In the genomic region with DNA sequence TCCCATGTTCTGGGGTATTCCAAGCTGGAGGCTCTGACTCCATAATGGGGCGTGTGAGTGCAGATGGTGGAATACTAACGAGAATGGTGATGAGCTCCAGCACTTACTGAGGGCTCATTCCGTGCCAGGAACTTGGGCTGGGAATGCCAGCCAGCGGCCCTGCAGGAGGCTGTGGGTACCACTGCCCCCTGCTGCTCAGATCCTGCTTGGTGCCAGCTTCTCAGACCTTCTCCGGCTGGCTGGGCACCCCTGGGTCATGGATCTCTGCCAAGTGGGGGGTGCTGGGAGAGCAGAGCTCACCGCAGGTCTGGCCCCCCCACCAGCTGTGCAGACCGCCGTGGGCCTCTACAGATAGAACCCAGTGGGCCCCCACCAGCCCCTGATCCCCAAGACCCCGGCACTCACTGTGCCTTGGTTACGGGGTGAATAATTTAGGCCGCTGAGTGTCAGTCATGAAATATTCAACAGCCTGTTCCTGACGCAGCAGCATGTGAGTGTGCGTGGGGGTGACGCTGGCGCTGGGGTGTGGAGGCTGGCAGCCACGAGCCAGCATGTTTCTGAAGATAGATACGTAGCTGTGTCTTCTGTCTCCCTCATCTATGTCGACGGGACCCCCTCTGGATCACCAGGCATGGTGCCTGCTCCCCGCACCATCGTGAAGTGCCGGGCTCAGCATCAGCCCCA, we compare ENCODE assay signal across 2 cellular contexts. TPM values are rescaled to one million over a fixed set of nuclear protein-coding genes. Genes with fewer than 3 reads are reported as not detected.
A peak's percentile ranks its signal among the peaks of the same experiment; 100 is the strongest.
DNase-seq lines count a peak whose midpoint lies in the region; ATAC-seq, FAIRE-seq and TF ChIP-seq lines count a peak whose summit lies in the region.
"Not testable (repeated sequence)": the region's sequence is repeated elsewhere in the genome, so short reads cannot be mapped to it uniquely, and the experiment has no call there.

No MANE protein-coding gene starts in this region.

- in situ Hi-C loops in HepG2 (cut with HindIII; ENCODE audit: extremely low pct_ligation_motif_present, low pct_unique_long_range_greater_than_20kb): not testable (repeated sequence)

- not testable (repeated sequence) for H3K79me2 ChIP-seq in HepG2 (ENCODE audit: insufficient read depth, low read length)

- H3K4me1 ChIP-seq in HepG2 (ENCODE audit: insufficient read depth, low read length): peaks cover 36% of the 10 kb centered on the region

- TF ChIP-seq RAD21 in HepG2 (CRISPR knock-in tag; IDR thresholded peaks at IDR 0.05): not testable (repeated sequence)

- H3K9me3 ChIP-seq in HepG2 (ENCODE audit: low read length): not testable (repeated sequence)

- not testable (repeated sequence) for H3K27ac ChIP-seq in HepG2 (ENCODE audit: extremely low read length, insufficient read depth, low read length)

- POLR2A ChIA-PET in HepG2 (lab: Yijun Ruan, JAX): interaction anchor here (1.4 kb wide), 1 partner anchor 11 kb away, joined by 5 read pairs; no protein-coding TSS in a partner anchor

- not testable (repeated sequence) for ATAC-seq in HepG2

- WGBS in HepG2 (ENCODE audit: low lambda C conversion rate): 43% methylated on average over 11 of the region's 22 CpGs

- intact Hi-C loops in HepG2 (cut with micrococcal nuclease; ENCODE audit: unreplicated experiment): not testable (repeated sequence)

- H4K20me1 ChIP-seq in HepG2 (ENCODE audit: insufficient read depth, low read length): not testable (repeated sequence)

- TF ChIP-seq EP300 in HepG2 (IDR thresholded peaks at IDR 0.05; ENCODE audit: low read depth in 2 of 2, low read length in 2 of 2); HepG2 (CRISPR knock-in tag; IDR thresholded peaks at IDR 0.05; ENCODE audit: borderline replicate concordance): not testable (repeated sequence)

- TF ChIP-seq POLR2A in HepG2 (IDR thresholded peaks at IDR 0.05; ENCODE audit: insufficient read depth in 1 of 2, low read depth in 2 of 2, low read length in 2 of 2): not testable (repeated sequence)

- H3K27me3 ChIP-seq in HepG2 (ENCODE audit: control insufficient read depth in 1 of 2, insufficient read depth in 2 of 2, low read length in 2 of 2): peaks cover 6 to 36% of the 10 kb centered on the region in 2 experiments

- TF ChIP-seq CTCF in HepG2 (CRISPR knock-in tag; IDR thresholded peaks at IDR 0.05): peak; percentile 21; the same call in 1 of the 2 replicates

- BruUV-seq in HepG2 (replicated peaks; lab: Mats Ljungman, UMichigan): not testable (repeated sequence)

- CTCF ChIA-PET in HepG2 (lab: Yijun Ruan, JAX; ENCODE audit: low intra/inter-chr PET ratio, low total read pairs): interaction anchor here (0.7 to 1.6 kb wide), 2 partner anchors 14 to 40 kb away, joined by 3 to 12 read pairs; no protein-coding TSS in a partner anchor

- not testable (repeated sequence) for H3K36me3 ChIP-seq in HepG2 (replicated peaks in 1 of 2; ENCODE audit: control insufficient read depth in 1 of 2, insufficient read depth in 2 of 2, low read length in 2 of 2)

- peak in 2 of 3 experiments; percentile 34 to 54 for DNase-seq in NCI-H1417 (lab: John Stamatoyannopoulos, UW)
- not testable (repeated sequence) for DNase-seq in HepG2 (ENCODE audit: low spot score)

- not testable (repeated sequence) for FAIRE-seq in HepG2 (lab: Jason Lieb, UNC)

- H3K4me2 ChIP-seq in HepG2 (ENCODE audit: low read depth, low read length): not testable (repeated sequence)

- not testable (repeated sequence) for H3K4me3 ChIP-seq in HepG2 (replicated peaks in 1 of 3; ENCODE audit: insufficient read depth in 1 of 3, low read depth in 2 of 3, low read length in 3 of 3)

- H3K9ac ChIP-seq in HepG2 (ENCODE audit: insufficient read depth, low read depth, low read length): not testable (repeated sequence)

- H2AFZ ChIP-seq in HepG2 (ENCODE audit: low read length): not testable (repeated sequence)

RNA-seq across cellular contexts. Expression of gene ESPN, which starts 12.6 kb away (rescaled TPM):
- total RNA-seq in HepG2 (2016; rRNA removed; fragmentation: Illumina TruSeq; extraction: Trizol): 38.5 and 48.6 TPM in 2 replicates
- 15.9 and 20.3 TPM in 2 replicates for total RNA-seq in HepG2 (2016; cell fraction: cytosol; rRNA removed; fragmentation: Illumina TruSeq; extraction: Trizol; ENCODE audit: low read depth)
- 39.4 and 50.9 TPM in 2 replicates for total RNA-seq in HepG2 (2016; cell fraction: insoluble cytoplasmic fraction; rRNA removed; fragmentation: Illumina TruSeq; extraction: Trizol)
- 30.5 and 39.8 TPM in 2 replicates for total RNA-seq in HepG2 (2016; cell fraction: membrane; rRNA removed; fragmentation: Illumina TruSeq; extraction: Trizol)
- total RNA-seq in HepG2 (2016; cell fraction: nucleus; rRNA removed; fragmentation: Illumina TruSeq; extraction: Trizol): 25.3 and 27.5 TPM in 2 replicates
- polyA plus RNA-seq in HepG2 (2011; rRNA removed): 54.2 and 70.4 TPM in 2 replicates
- 65.1 and 100 TPM in 2 replicates for polyA plus RNA-seq in HepG2 (2011; cell fraction: cytosol; rRNA removed)
- polyA plus RNA-seq in HepG2 (2011; cell fraction: nucleus; rRNA removed): 169 and 184 TPM in 2 replicates
- 112 and 113 TPM in 2 replicates for polyA plus RNA-seq in HepG2 (2012)
- 30.4 and 34.2 TPM in 2 replicates for polyA plus RNA-seq in HepG2 (2016; cell fraction: cytosol; fragmentation: Illumina TruSeq; extraction: Trizol; ENCODE audit: low read depth)
- 72.8 and 91.0 TPM in 2 replicates for polyA plus RNA-seq in HepG2 (2016; cell fraction: insoluble cytoplasmic fraction; fragmentation: Illumina TruSeq; extraction: Trizol; ENCODE audit: low read depth)
- polyA plus RNA-seq in HepG2 (2016; cell fraction: membrane; fragmentation: Illumina TruSeq; extraction: Trizol; ENCODE audit: low read depth): 46.8 and 50.8 TPM in 2 replicates
- 64.4 and 66.2 TPM in 2 replicates for polyA plus RNA-seq in HepG2 (2016; cell fraction: nucleus; fragmentation: Illumina TruSeq; extraction: Trizol; ENCODE audit: insufficient read depth, low read depth)
- 1.7 and 92.7 TPM in 2 replicates for polyA minus RNA-seq in HepG2 (2011; rRNA and poly(A)+ RNA removed; ENCODE audit: low replicate concordance)
- 102 and 107 TPM in 2 replicates for polyA minus RNA-seq in HepG2 (2011; cell fraction: cytosol; rRNA and poly(A)+ RNA removed)
- 35.1 and 39.9 TPM in 2 replicates for polyA minus RNA-seq in HepG2 (2011; cell fraction: nucleus; rRNA and poly(A)+ RNA removed)

RNA-seq across cellular contexts. Expression of gene HES2, which starts 17.4 kb away (rescaled TPM):
- total RNA-seq in HepG2 (2016; rRNA removed; fragmentation: Illumina TruSeq; extraction: Trizol): 0.10 and 0.11 TPM in 2 replicates
- total RNA-seq in HepG2 (2016; cell fraction: cytosol; rRNA removed; fragmentation: Illumina TruSeq; extraction: Trizol; ENCODE audit: low read depth): 0.30 TPM in 1 of 2 replicates, not detected in the other
- 0.11 and 0.13 TPM in 2 replicates for total RNA-seq in HepG2 (2016; cell fraction: insoluble cytoplasmic fraction; rRNA removed; fragmentation: Illumina TruSeq; extraction: Trizol)
- total RNA-seq in HepG2 (2016; cell fraction: membrane; rRNA removed; fragmentation: Illumina TruSeq; extraction: Trizol): 0.07 and 0.28 TPM in 2 replicates
- total RNA-seq in HepG2 (2016; cell fraction: nucleus; rRNA removed; fragmentation: Illumina TruSeq; extraction: Trizol): 0.12 TPM in 1 of 2 replicates, not detected in the other
- 0.13 and 0.17 TPM in 2 replicates for polyA plus RNA-seq in HepG2 (2011; rRNA removed)
- 0.09 and 0.15 TPM in 2 replicates for polyA plus RNA-seq in HepG2 (2011; cell fraction: cytosol; rRNA removed)
- polyA plus RNA-seq in HepG2 (2011; cell fraction: nucleus; rRNA removed): 0.06 and 0.10 TPM in 2 replicates
- not detected in 2 replicates for polyA plus RNA-seq in HepG2 (2012)
- polyA plus RNA-seq in HepG2 (2016; cell fraction: cytosol; fragmentation: Illumina TruSeq; extraction: Trizol; ENCODE audit: low read depth): not detected in 2 replicates
- polyA plus RNA-seq in HepG2 (2016; cell fraction: insoluble cytoplasmic fraction; fragmentation: Illumina TruSeq; extraction: Trizol; ENCODE audit: low read depth): 0.05 TPM in 1 of 2 replicates, not detected in the other
- polyA plus RNA-seq in HepG2 (2016; cell fraction: membrane; fragmentation: Illumina TruSeq; extraction: Trizol; ENCODE audit: low read depth): 0.03 TPM in 1 of 2 replicates, not detected in the other
- polyA plus RNA-seq in HepG2 (2016; cell fraction: nucleus; fragmentation: Illumina TruSeq; extraction: Trizol; ENCODE audit: insufficient read depth, low read depth): 0.11 and 0.14 TPM in 2 replicates
- 0.02 and 1.8 TPM in 2 replicates for polyA minus RNA-seq in HepG2 (2011; rRNA and poly(A)+ RNA removed; ENCODE audit: low replicate concordance)
- not detected in 2 replicates for polyA minus RNA-seq in HepG2 (2011; cell fraction: cytosol; rRNA and poly(A)+ RNA removed)
- polyA minus RNA-seq in HepG2 (2011; cell fraction: nucleus; rRNA and poly(A)+ RNA removed): 0.25 TPM in 1 of 2 replicates, not detected in the other

RNA-seq across cellular contexts. Expression of gene TNFRSF25, which starts 28.8 kb away (rescaled TPM):
- 0.55 and 1.5 TPM in 2 replicates for total RNA-seq in HepG2 (2016; rRNA removed; fragmentation: Illumina TruSeq; extraction: Trizol)
- total RNA-seq in HepG2 (2016; cell fraction: cytosol; rRNA removed; fragmentation: Illumina TruSeq; extraction: Trizol; ENCODE audit: low read depth): 0.40 and 0.44 TPM in 2 replicates
- total RNA-seq in HepG2 (2016; cell fraction: insoluble cytoplasmic fraction; rRNA removed; fragmentation: Illumina TruSeq; extraction: Trizol): 0.13 and 0.97 TPM in 2 replicates
- total RNA-seq in HepG2 (2016; cell fraction: membrane; rRNA removed; fragmentation: Illumina TruSeq; extraction: Trizol): 0.34 and 0.37 TPM in 2 replicates
- total RNA-seq in HepG2 (2016; cell fraction: nucleus; rRNA removed; fragmentation: Illumina TruSeq; extraction: Trizol): 1.5 and 1.6 TPM in 2 replicates
- 1.4 and 1.6 TPM in 2 replicates for polyA plus RNA-seq in HepG2 (2011; rRNA removed)
- polyA plus RNA-seq in HepG2 (2011; cell fraction: cytosol; rRNA removed): 0.47 and 0.64 TPM in 2 replicates
- polyA plus RNA-seq in HepG2 (2011; cell fraction: nucleus; rRNA removed): 18.5 and 21.8 TPM in 2 replicates
- 3.9 and 4.6 TPM in 2 replicates for polyA plus RNA-seq in HepG2 (2012)
- polyA plus RNA-seq in HepG2 (2016; cell fraction: cytosol; fragmentation: Illumina TruSeq; extraction: Trizol; ENCODE audit: low read depth): 0.43 TPM in 1 of 2 replicates, not detected in the other
- 0.17 and 0.44 TPM in 2 replicates for polyA plus RNA-seq in HepG2 (2016; cell fraction: insoluble cytoplasmic fraction; fragmentation: Illumina TruSeq; extraction: Trizol; ENCODE audit: low read depth)
- polyA plus RNA-seq in HepG2 (2016; cell fraction: membrane; fragmentation: Illumina TruSeq; extraction: Trizol; ENCODE audit: low read depth): 0.17 TPM in 1 of 2 replicates, not detected in the other
- 5.2 and 7.0 TPM in 2 replicates for polyA plus RNA-seq in HepG2 (2016; cell fraction: nucleus; fragmentation: Illumina TruSeq; extraction: Trizol; ENCODE audit: insufficient read depth, low read depth)
- polyA minus RNA-seq in HepG2 (2011; rRNA and poly(A)+ RNA removed; ENCODE audit: low replicate concordance): 0.68 and 1.8 TPM in 2 replicates
- not detected in 2 replicates for polyA minus RNA-seq in HepG2 (2011; cell fraction: cytosol; rRNA and poly(A)+ RNA removed)
- polyA minus RNA-seq in HepG2 (2011; cell fraction: nucleus; rRNA and poly(A)+ RNA removed): 1.3 and 1.9 TPM in 2 replicates

RNA-seq across cellular contexts. Expression of gene ACOT7, which starts 43.6 kb away (rescaled TPM):
- total RNA-seq in HepG2 (2016; rRNA removed; fragmentation: Illumina TruSeq; extraction: Trizol): 33.0 and 43.2 TPM in 2 replicates
- 11.5 and 12.1 TPM in 2 replicates for total RNA-seq in HepG2 (2016; cell fraction: cytosol; rRNA removed; fragmentation: Illumina TruSeq; extraction: Trizol; ENCODE audit: low read depth)
- 34.5 and 39.6 TPM in 2 replicates for total RNA-seq in HepG2 (2016; cell fraction: insoluble cytoplasmic fraction; rRNA removed; fragmentation: Illumina TruSeq; extraction: Trizol)
- 19.5 and 22.7 TPM in 2 replicates for total RNA-seq in HepG2 (2016; cell fraction: membrane; rRNA removed; fragmentation: Illumina TruSeq; extraction: Trizol)
- 16.0 and 18.3 TPM in 2 replicates for total RNA-seq in HepG2 (2016; cell fraction: nucleus; rRNA removed; fragmentation: Illumina TruSeq; extraction: Trizol)
- polyA plus RNA-seq in HepG2 (2011; rRNA removed): 47.6 and 55.8 TPM in 2 replicates
- 41.0 and 59.2 TPM in 2 replicates for polyA plus RNA-seq in HepG2 (2011; cell fraction: cytosol; rRNA removed)
- 29.4 and 30.1 TPM in 2 replicates for polyA plus RNA-seq in HepG2 (2011; cell fraction: nucleus; rRNA removed)
- 30.1 and 36.4 TPM in 2 replicates for polyA plus RNA-seq in HepG2 (2012)
- polyA plus RNA-seq in HepG2 (2016; cell fraction: cytosol; fragmentation: Illumina TruSeq; extraction: Trizol; ENCODE audit: low read depth): 25.5 and 27.1 TPM in 2 replicates
- 80.5 and 96.2 TPM in 2 replicates for polyA plus RNA-seq in HepG2 (2016; cell fraction: insoluble cytoplasmic fraction; fragmentation: Illumina TruSeq; extraction: Trizol; ENCODE audit: low read depth)
- 36.8 and 37.9 TPM in 2 replicates for polyA plus RNA-seq in HepG2 (2016; cell fraction: membrane; fragmentation: Illumina TruSeq; extraction: Trizol; ENCODE audit: low read depth)
- 47.6 and 48.4 TPM in 2 replicates for polyA plus RNA-seq in HepG2 (2016; cell fraction: nucleus; fragmentation: Illumina TruSeq; extraction: Trizol; ENCODE audit: insufficient read depth, low read depth)
- polyA minus RNA-seq in HepG2 (2011; rRNA and poly(A)+ RNA removed; ENCODE audit: low replicate concordance): 55.4 and 66.9 TPM in 2 replicates
- polyA minus RNA-seq in HepG2 (2011; cell fraction: cytosol; rRNA and poly(A)+ RNA removed): 14.3 and 18.7 TPM in 2 replicates
- 8.0 and 8.6 TPM in 2 replicates for polyA minus RNA-seq in HepG2 (2011; cell fraction: nucleus; rRNA and poly(A)+ RNA removed)

RNA-seq across cellular contexts. Expression of gene PLEKHG5, which starts 54.3 kb away (rescaled TPM):
- total RNA-seq in HepG2 (2016; rRNA removed; fragmentation: Illumina TruSeq; extraction: Trizol): 1.9 and 3.5 TPM in 2 replicates
- total RNA-seq in HepG2 (2016; cell fraction: cytosol; rRNA removed; fragmentation: Illumina TruSeq; extraction: Trizol; ENCODE audit: low read depth): 0.51 and 0.62 TPM in 2 replicates
- 1.4 and 3.4 TPM in 2 replicates for total RNA-seq in HepG2 (2016; cell fraction: insoluble cytoplasmic fraction; rRNA removed; fragmentation: Illumina TruSeq; extraction: Trizol)
- total RNA-seq in HepG2 (2016; cell fraction: membrane; rRNA removed; fragmentation: Illumina TruSeq; extraction: Trizol): 0.99 and 1.2 TPM in 2 replicates
- total RNA-seq in HepG2 (2016; cell fraction: nucleus; rRNA removed; fragmentation: Illumina TruSeq; extraction: Trizol): 3.3 and 4.4 TPM in 2 replicates
- polyA plus RNA-seq in HepG2 (2011; rRNA removed): 1.9 and 2.6 TPM in 2 replicates
- 1.1 and 1.7 TPM in 2 replicates for polyA plus RNA-seq in HepG2 (2011; cell fraction: cytosol; rRNA removed)
- polyA plus RNA-seq in HepG2 (2011; cell fraction: nucleus; rRNA removed): 17.2 and 22.8 TPM in 2 replicates
- polyA plus RNA-seq in HepG2 (2012): 1.4 and 1.5 TPM in 2 replicates
- 0.23 and 0.25 TPM in 2 replicates for polyA plus RNA-seq in HepG2 (2016; cell fraction: cytosol; fragmentation: Illumina TruSeq; extraction: Trizol; ENCODE audit: low read depth)
- polyA plus RNA-seq in HepG2 (2016; cell fraction: insoluble cytoplasmic fraction; fragmentation: Illumina TruSeq; extraction: Trizol; ENCODE audit: low read depth): 1.9 and 2.0 TPM in 2 replicates
- 0.45 and 0.71 TPM in 2 replicates for polyA plus RNA-seq in HepG2 (2016; cell fraction: membrane; fragmentation: Illumina TruSeq; extraction: Trizol; ENCODE audit: low read depth)
- polyA plus RNA-seq in HepG2 (2016; cell fraction: nucleus; fragmentation: Illumina TruSeq; extraction: Trizol; ENCODE audit: insufficient read depth, low read depth): 9.3 and 11.3 TPM in 2 replicates
- polyA minus RNA-seq in HepG2 (2011; rRNA and poly(A)+ RNA removed; ENCODE audit: low replicate concordance): 1.9 and 3.8 TPM in 2 replicates
- polyA minus RNA-seq in HepG2 (2011; cell fraction: cytosol; rRNA and poly(A)+ RNA removed): 1.4 TPM in 2 replicates
- polyA minus RNA-seq in HepG2 (2011; cell fraction: nucleus; rRNA and poly(A)+ RNA removed): 2.6 and 3.0 TPM in 2 replicates
